Comparison of ENCODE assay signal across 16 cellular contexts in the genomic region with DNA sequence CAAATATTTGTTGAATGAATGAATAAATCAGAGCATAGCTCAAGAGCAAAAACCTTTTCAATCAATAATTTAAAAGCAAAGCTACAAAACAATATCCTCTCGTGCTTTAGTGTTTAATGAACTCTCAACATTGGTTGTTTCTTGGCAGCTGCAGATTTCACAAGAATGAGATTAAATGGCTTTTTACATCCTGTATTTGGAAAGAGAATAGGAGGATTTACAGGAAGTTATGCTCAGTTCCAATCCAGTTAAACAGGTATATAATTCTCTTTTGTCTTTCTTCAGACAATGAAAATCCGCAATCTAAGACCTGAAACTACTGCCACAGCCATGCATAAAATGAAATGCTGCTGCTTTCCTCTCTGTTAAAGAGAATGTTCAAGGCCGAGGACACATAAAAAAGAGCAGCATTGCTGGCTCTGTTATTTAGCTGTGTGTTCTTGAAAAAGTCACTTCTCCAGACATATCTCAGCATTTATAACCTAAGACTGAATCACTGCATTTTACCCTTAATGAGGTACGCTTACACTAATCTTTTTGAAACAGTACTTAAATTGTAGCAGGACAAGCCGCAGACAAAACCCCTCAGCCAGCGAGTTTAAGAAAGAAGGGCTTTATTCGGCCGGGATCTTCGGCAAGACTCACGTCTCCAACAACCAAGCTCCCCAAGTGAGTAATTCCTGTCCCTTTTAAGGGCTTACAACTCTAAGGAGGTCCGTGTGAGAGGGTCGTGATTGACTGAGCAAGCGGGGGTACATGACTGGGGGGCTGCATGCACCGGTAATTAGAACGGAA. TPM values are rescaled to one million over a fixed set of nuclear protein-coding genes. Genes with fewer than 3 reads are reported as not detected.
DNase-seq lines count a peak whose midpoint lies in the region; ATAC-seq and TF ChIP-seq lines count a peak whose summit lies in the region.
"Had no signal": no experiment of that assay in that cellular context is flagged by ENCODE, and none has a peak within 500 bp of the region (broad histone marks: within the 10 kb centered on the region; RNA-seq: fewer than 3 reads in every experiment).

No MANE protein-coding gene starts in this region.

- H3K27me3 ChIP-seq in Caco-2 (replicated peaks; ENCODE audit: control insufficient read depth, insufficient read depth, low read length), result no peaks in the 10 kb centered on the region
- H3K27me3 ChIP-seq in CD8-positive, alpha-beta T cell (ENCODE audit: insufficient read depth, low read length), result no peaks in the 10 kb centered on the region
- H3K27me3 ChIP-seq in uterus, result no peaks in the 10 kb centered on the region

- no TSS peak for BruUV-seq in Caco-2 (replicated peaks; lab: Mats Ljungman, UMichigan)

- TF ChIP-seq CTCF in Caco-2 (IDR thresholded peaks at IDR 0.05; ENCODE audit: insufficient read depth in 1 of 2, low read depth in 1 of 2, low read length in 1 of 2, severe bottlenecking in 1 of 2, unreplicated experiment in 1 of 2), result no peak
- no peak for TF ChIP-seq CTCF in CD8-positive, alpha-beta T cell (IDR thresholded peaks at IDR 0.05)
- no peak for TF ChIP-seq CTCF in uterus (IDR thresholded peaks at IDR 0.05)

- H3K4me3 Mint-ChIP-seq in Caco-2 (ENCODE audit: unreplicated experiment), result no peak overlapping the region
- no peak overlapping the region for H3K4me3 Mint-ChIP-seq in CD8-positive, alpha-beta T cell
- H3K4me3 Mint-ChIP-seq: stimulated activated naive CD8-positive, alpha-beta T cell treated with anti-CD3 and anti-CD28 coated beads, Interleukin-15, amount 100 ng/mL, for 72 hours had no signal

- no peaks in the 10 kb centered on the region for H3K9me3 Mint-ChIP-seq in Caco-2 (ENCODE audit: unreplicated experiment)
- H3K9me3 Mint-ChIP-seq in CD8-positive, alpha-beta T cell, result no peaks in the 10 kb centered on the region
- H3K9me3 Mint-ChIP-seq: immature natural killer cell; stimulated activated naive CD8-positive, alpha-beta T cell treated with anti-CD3 and anti-CD28 coated beads, Interleukin-15, amount 100 ng/mL, for 72 hours had no signal

- intact Hi-C loops in Caco-2 (cut with micrococcal nuclease; ENCODE audit: unreplicated experiment) (loop anchor here (10.0 kb wide), 1 partner anchor 106 kb away; no protein-coding TSS in a partner anchor), uterus (cut with DNase I; ENCODE audit: low total_unique reads) (no loop called here)
- intact Hi-C loops in CD8-positive, alpha-beta T cell (cut with DNase I, micrococcal nuclease), result loop anchor here in 1 of 2 experiments (5.0 to 10.0 kb wide), 2 partner anchors 544 to 846 kb away; a partner anchor contains a TSS

- H3K27ac ChIP-seq in mesodermal cell (ENCODE audit: low read depth, low read length, severe bottlenecking) (peak overlapping the region; percentile 62), uterus (no peak overlapping the region)
- H3K27ac ChIP-seq in CD8-positive, alpha-beta T cell (ENCODE audit: low read depth, low read length), result no peak overlapping the region

- H3K27ac Mint-ChIP-seq in Caco-2 (ENCODE audit: unreplicated experiment), result peak overlapping the region; percentile 55
- H3K27ac Mint-ChIP-seq in CD8-positive, alpha-beta T cell, result no peak overlapping the region
- H3K27ac Mint-ChIP-seq: stimulated activated naive CD8-positive, alpha-beta T cell treated with anti-CD3 and anti-CD28 coated beads, Interleukin-15, amount 100 ng/mL, for 72 hours had no signal

- peaks cover 10% of the 10 kb centered on the region for H3K36me3 Mint-ChIP-seq in Caco-2 (ENCODE audit: insufficient read depth, unreplicated experiment)
- peaks cover 7% of the 10 kb centered on the region for H3K36me3 Mint-ChIP-seq in CD8-positive, alpha-beta T cell
- H3K36me3 Mint-ChIP-seq: immature natural killer cell had no signal

- WGBS in mesodermal cell (ENCODE audit: insufficient coverage in 2 of 2), 2 experiments, result 90 to 95% methylated on average over 7 to 15 of the region's 15 CpGs

- no peaks in the 10 kb centered on the region for H3K9me3 ChIP-seq in Caco-2
- H3K9me3 ChIP-seq in mesodermal cell (ENCODE audit: control insufficient read depth, low read length), result no peaks in the 10 kb centered on the region
- no peaks in the 10 kb centered on the region for H3K9me3 ChIP-seq in CD8-positive, alpha-beta T cell (ENCODE audit: low read length)
- no peaks in the 10 kb centered on the region for H3K9me3 ChIP-seq in uterus
- H3K9me3 ChIP-seq: BE2C had no signal

- H3K27me3 Mint-ChIP-seq in Caco-2 (ENCODE audit: insufficient read depth, unreplicated experiment), result no peaks in the 10 kb centered on the region
- peaks cover 10% of the 10 kb centered on the region for H3K27me3 Mint-ChIP-seq in CD8-positive, alpha-beta T cell (ENCODE audit: low read depth)
- H3K27me3 Mint-ChIP-seq: stimulated activated naive CD8-positive, alpha-beta T cell treated with anti-CD3 and anti-CD28 coated beads, Interleukin-15, amount 100 ng/mL, for 72 hours had no signal

- ATAC-seq in CD8-positive, alpha-beta T cell, result no peak
- no peak for ATAC-seq in HG02678 (IDR thresholded peaks at IDR 0.05; ENCODE audit: unreplicated experiment)
- ATAC-seq: right cardiac atrium; stimulated activated naive CD8-positive, alpha-beta T cell treated with anti-CD3 and anti-CD28 coated beads, Interleukin-15, amount 100 ng/mL, for 72 hours had no signal

- POLR2A ChIA-PET in Caco-2 (lab: Charles Lee), result no interaction called here
- POLR2A ChIA-PET in CD8-positive, alpha-beta T cell (lab: Charles Lee), result no interaction called here

- no peaks in the 10 kb centered on the region for H3K4me1 Mint-ChIP-seq in Caco-2 (ENCODE audit: low read depth, unreplicated experiment)
- peaks cover 26% of the 10 kb centered on the region for H3K4me1 Mint-ChIP-seq in CD8-positive, alpha-beta T cell (ENCODE audit: low read depth)

- no peak for TF ChIP-seq POLR2A in uterus (IDR thresholded peaks at IDR 0.05)

- CTCF ChIA-PET in Caco-2 (lab: Charles Lee), result interaction anchor here (1.2 kb wide), 1 partner anchor 212 kb away, joined by 4 read pairs; no protein-coding TSS in a partner anchor
- CTCF ChIA-PET in CD8-positive, alpha-beta T cell (lab: Charles Lee), result no interaction called here

- no peak for DNase-seq in Caco-2
- DNase-seq in MV-4-11 (lab: John Stamatoyannopoulos, UW), result peak; percentile 62
- peak; percentile 84 for DNase-seq in SK-MEL-5 (ENCODE audit: low read depth, low spot score)
- no peak for DNase-seq in CD8-positive, alpha-beta T cell
- no peak for DNase-seq in uterus
- DNase-seq in NCI-H446 (lab: John Stamatoyannopoulos, UW), result no peak
- DNase-seq: activated naive CD4-positive, alpha-beta T cell treated with anti-CD3 and anti-CD28 coated beads, Interleukin-2, amount 50 U/mL, for 16 hours; BE2C; immature natural killer cell; IMR-90; NCI-H2107; right cardiac atrium; stimulated activated naive CD8-positive, alpha-beta T cell treated with anti-CD3 and anti-CD28 coated beads, Interleukin-15, amount 100 ng/mL, for 72 hours had no signal

- H3K36me3 ChIP-seq in Caco-2 (ENCODE audit: control insufficient read depth, insufficient read depth, low read length) (no peaks in the 10 kb centered on the region), mesodermal cell (ENCODE audit: control insufficient read depth, insufficient read depth, low read length) (no peaks in the 10 kb centered on the region), uterus (no peaks in the 10 kb centered on the region)
- H3K36me3 ChIP-seq in CD8-positive, alpha-beta T cell (ENCODE audit: insufficient read depth, low read length), result no peaks in the 10 kb centered on the region
- H3K36me3 ChIP-seq: BE2C had no signal

- in situ Hi-C loops in SK-MEL-5 (cut with HindIII; ENCODE audit: low pct_unique_long_range_greater_than_20kb, low sequenced_read_pairs), result no loop called here

- H3K4me1 ChIP-seq in Caco-2 (peaks cover under 1% of the 10 kb centered on the region; the same call in 1 of the 2 replicates), mesodermal cell (ENCODE audit: control insufficient read depth, insufficient read depth, low read length, poor library complexity, severe bottlenecking) (no peaks in the 10 kb centered on the region), uterus (peaks cover 0 to 6% of the 10 kb centered on the region in 2 donors)
- peaks cover 15% of the 10 kb centered on the region for H3K4me1 ChIP-seq in CD8-positive, alpha-beta T cell (ENCODE audit: insufficient read depth, low read length)
- H3K4me1 ChIP-seq: BE2C had no signal

- H3K4me3 ChIP-seq in Caco-2 (ENCODE audit: low read depth, low read length), result no peak overlapping the region
- no peak overlapping the region for H3K4me3 ChIP-seq in mesodermal cell (ENCODE audit: extremely low read depth, insufficient read depth, low read length, poor library complexity, severe bottlenecking)
- no peak overlapping the region for H3K4me3 ChIP-seq in CD8-positive, alpha-beta T cell (ENCODE audit: low read depth, low read length)
- H3K4me3 ChIP-seq in uterus, result no peak overlapping the region

RNA-seq across cellular contexts. Expression of a gene that starts 3.6 kb away (rescaled TPM):
- total RNA-seq in Caco-2 (2022), result 3.1 and 4.3 TPM in 2 replicates
- total RNA-seq in SK-MEL-5 (2014; rRNA removed; shearing (Covaris generic)), result 0.63 and 0.85 TPM in 2 replicates
- polyA plus RNA-seq in SK-MEL-5 (2015; cell fraction: cytosol; rRNA removed), result 0.33 and 1.3 TPM in 2 replicates
- polyA plus RNA-seq in SK-MEL-5 (2015; cell fraction: nucleus; rRNA removed), result not detected in 2 replicates
- 1.6 TPM for polyA plus RNA-seq in mesodermal cell (2013, experiment 1 of 2)
- polyA plus RNA-seq in mesodermal cell (2013, experiment 2 of 2), result 2.4 TPM
- total RNA-seq in CD8-positive, alpha-beta T cell, result not detected
- 10 to 100 TPM in 1 of 4 donors, not detected in 3; 79.7 TPM for total RNA-seq in uterus
- total RNA-seq: fibroblast of villous mesenchyme, IMR-90 had no signal

RNA-seq across cellular contexts. Expression of a gene that starts 3.9 kb away (rescaled TPM):
- total RNA-seq in Caco-2 (2022) (23.9 and 25.9 TPM in 2 replicates), uterus (10 to 100 TPM; 14.2 to 34.1 (median 18.8) TPM)
- total RNA-seq in SK-MEL-5 (2014; rRNA removed; shearing (Covaris generic)), result 60.4 and 74.8 TPM in 2 replicates
- polyA plus RNA-seq in SK-MEL-5 (2015; cell fraction: cytosol; rRNA removed), result 23.4 and 34.1 TPM in 2 replicates
- 28.1 and 29.7 TPM in 2 replicates for polyA plus RNA-seq in SK-MEL-5 (2015; cell fraction: nucleus; rRNA removed)
- 13.9 TPM for polyA plus RNA-seq in mesodermal cell (2013, experiment 1 of 2)
- polyA plus RNA-seq in mesodermal cell (2013, experiment 2 of 2), result 16.3 TPM
- total RNA-seq in CD8-positive, alpha-beta T cell, result 1 to 10 TPM; 6.5 to 6.8 TPM

RNA-seq across cellular contexts. Expression of a gene that starts 32.0 kb away (rescaled TPM):
- 116 and 134 TPM in 2 replicates for total RNA-seq in Caco-2 (2022)
- 270 and 304 TPM in 2 replicates for total RNA-seq in SK-MEL-5 (2014; rRNA removed; shearing (Covaris generic))
- polyA plus RNA-seq in SK-MEL-5 (2015; cell fraction: cytosol; rRNA removed), result 261 and 273 TPM in 2 replicates
- polyA plus RNA-seq in SK-MEL-5 (2015; cell fraction: nucleus; rRNA removed), result 76.7 and 98.4 TPM in 2 replicates
- polyA plus RNA-seq in mesodermal cell (2013, experiment 1 of 2), result 137 TPM
- 170 TPM for polyA plus RNA-seq in mesodermal cell (2013, experiment 2 of 2)
- total RNA-seq in CD8-positive, alpha-beta T cell, result 1 to 10 TPM; 7.5 to 8.5 TPM
- 100 to 1,000 TPM in 3 of 4 donors, 10 to 100 TPM in 1; 97.5 to 236 (median 159) TPM for total RNA-seq in uterus

RNA-seq across cellular contexts. Expression of a gene that starts 56.8 kb away (rescaled TPM):
- total RNA-seq in Caco-2 (2022), result 104 and 105 TPM in 2 replicates
- total RNA-seq in SK-MEL-5 (2014; rRNA removed; shearing (Covaris generic)), result 253 and 309 TPM in 2 replicates
- polyA plus RNA-seq in SK-MEL-5 (2015; cell fraction: cytosol; rRNA removed), result 168 TPM in 2 replicates
- polyA plus RNA-seq in SK-MEL-5 (2015; cell fraction: nucleus; rRNA removed), result 52.4 and 54.8 TPM in 2 replicates
- polyA plus RNA-seq in mesodermal cell (2013, experiment 1 of 2), result 56.6 TPM
- 60.6 TPM for polyA plus RNA-seq in mesodermal cell (2013, experiment 2 of 2)
- total RNA-seq in CD8-positive, alpha-beta T cell, result 10 to 100 TPM; 36.5 to 41.2 TPM
- 10 to 100 TPM; 48.5 to 71.9 (median 54.6) TPM for total RNA-seq in uterus

Comparison
In these comparisons a context has a peak if more than half of its experiments do, and no peak if none do; other contexts are left out.
1. DNase-seq: peak in MV-4-11 (single experiment) and SK-MEL-5 (single experiment); none in Caco-2 (0 of 2), CD8-positive, alpha-beta T cell (0 of 7), uterus (0 of 2) and NCI-H446 (0 of 2).
2. RNA of a gene that starts 32.0 kb away (total RNA-seq): 270 to 304 TPM in SK-MEL-5, 97.5 to 236 TPM in uterus and 116 to 134 TPM in Caco-2; 7.5 to 8.5 TPM in CD8-positive, alpha-beta T cell; every median in the first group is over 10 times any median in the second.